10 cellular contexts compared by ENCODE assay signal in the genomic region with DNA sequence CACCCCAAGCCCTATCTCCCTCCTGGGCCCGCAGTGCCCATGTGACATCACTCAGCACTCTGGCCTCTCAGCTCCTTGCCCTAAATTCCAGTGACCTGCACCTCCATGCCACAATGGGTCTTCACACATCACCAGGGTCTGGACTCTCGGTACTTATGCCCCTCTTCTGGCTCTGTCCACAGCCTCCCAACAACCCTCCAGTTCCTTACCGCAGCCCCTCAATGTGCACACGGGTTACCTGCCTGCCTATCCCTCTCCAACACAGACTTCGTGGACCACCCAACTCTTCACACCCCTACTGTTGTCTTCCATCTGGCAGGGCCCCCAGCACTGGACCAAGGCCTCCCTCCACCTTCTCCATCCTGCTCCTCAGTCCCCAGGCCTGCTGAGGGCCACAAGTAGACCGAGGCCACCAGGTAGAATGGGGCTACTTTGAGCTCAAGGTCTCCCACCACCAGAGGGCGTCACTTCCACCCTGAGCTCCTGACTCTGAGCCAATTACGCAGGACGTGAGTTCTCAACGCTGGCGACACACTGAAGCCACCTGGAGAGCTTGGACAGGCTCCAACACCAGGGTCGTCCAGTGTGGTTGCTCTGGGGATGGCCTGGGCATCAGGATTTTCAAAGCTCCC.
DNase-seq lines count a peak whose midpoint lies in the region; ATAC-seq and TF ChIP-seq lines count a peak whose summit lies in the region.
"Had no signal": no experiment of that assay in that cellular context is flagged by ENCODE, and none has a peak within 500 bp of the region (broad histone marks: within the 10 kb centered on the region; RNA-seq: fewer than 3 reads in every experiment).

No MANE protein-coding gene starts in this region.

- peak; percentile 65 for TF ChIP-seq CTCF in epithelial cell of proximal tubule (conservative IDR thresholded peaks at IDR 0.05; ENCODE audit: low read depth, low read length)

- DNase-seq in activated T-cell treated with anti-CD3 and anti-CD28 coated beads, Interleukin-2, amount 50 U/mL, for 48 hours = peak; percentile 55 to 60
- DNase-seq in activated T-cell treated with anti-CD3 and anti-CD28 coated beads, Interleukin-2, amount 50 U/mL, for 1 hour = no peak
- DNase-seq in NCI-H748 (lab: John Stamatoyannopoulos, UW; ENCODE audit: unreplicated experiment) (peak; percentile 72), epithelial cell of proximal tubule (ENCODE audit: low read depth) (no peak), Kasumi-1 (lab: John Stamatoyannopoulos, UW) (no peak), EL (no peak), NCI-H128 (lab: John Stamatoyannopoulos, UW; ENCODE audit: unreplicated experiment) (no peak)
- DNase-seq in stimulated activated naive CD8-positive, alpha-beta T cell treated with anti-CD3 and anti-CD28 coated beads, Interleukin-15, Interleukin-2, amounts not matched to agents 100 U/mL and 50 U/mL, for 24 hours = peak; percentile 48
- DNase-seq: activated CD4-positive, CD25-positive, alpha-beta regulatory T cell; foreskin melanocyte had no signal

- no peak overlapping the region for H3K4me3 ChIP-seq in epithelial cell of proximal tubule (ENCODE audit: low read depth, low read length)

- peak; percentile 34 for ATAC-seq in stimulated activated naive CD8-positive, alpha-beta T cell treated with anti-CD3 and anti-CD28 coated beads, Interleukin-15, Interleukin-2, amounts not matched to agents 100 U/mL and 50 U/mL, for 24 hours

Comparison
In these comparisons a context has a peak if more than half of its experiments do, and no peak if none do; other contexts are left out.
1. DNase-seq: peak in activated T-cell treated with anti-CD3 and anti-CD28 coated beads, Interleukin-2, amount 50 U/mL, for 48 hours (2 of 2), NCI-H748 (single experiment) and stimulated activated naive CD8-positive, alpha-beta T cell treated with anti-CD3 and anti-CD28 coated beads, Interleukin-15, Interleukin-2, amounts not matched to agents 100 U/mL and 50 U/mL, for 24 hours (single experiment); none in activated T-cell treated with anti-CD3 and anti-CD28 coated beads, Interleukin-2, amount 50 U/mL, for 1 hour (single experiment), epithelial cell of proximal tubule (single experiment), Kasumi-1 (0 of 2), EL (single experiment) and NCI-H128 (single experiment).